In genomic region chr11:19013181-19013857, GRCh38 we compare ENCODE assay signal across 1 cellular context.
TF ChIP-seq lines count a peak whose summit lies in the region.

No MANE protein-coding gene starts in this region.

TF ChIP-seq in HCT116, 20 proteins besides CTCF, POLR2A, EP300 and RAD21 (continued from another document):
- no peak for TF ChIP-seq REST (IDR thresholded peaks at IDR 0.05; ENCODE audit: low read depth)
